In the genomic region with DNA sequence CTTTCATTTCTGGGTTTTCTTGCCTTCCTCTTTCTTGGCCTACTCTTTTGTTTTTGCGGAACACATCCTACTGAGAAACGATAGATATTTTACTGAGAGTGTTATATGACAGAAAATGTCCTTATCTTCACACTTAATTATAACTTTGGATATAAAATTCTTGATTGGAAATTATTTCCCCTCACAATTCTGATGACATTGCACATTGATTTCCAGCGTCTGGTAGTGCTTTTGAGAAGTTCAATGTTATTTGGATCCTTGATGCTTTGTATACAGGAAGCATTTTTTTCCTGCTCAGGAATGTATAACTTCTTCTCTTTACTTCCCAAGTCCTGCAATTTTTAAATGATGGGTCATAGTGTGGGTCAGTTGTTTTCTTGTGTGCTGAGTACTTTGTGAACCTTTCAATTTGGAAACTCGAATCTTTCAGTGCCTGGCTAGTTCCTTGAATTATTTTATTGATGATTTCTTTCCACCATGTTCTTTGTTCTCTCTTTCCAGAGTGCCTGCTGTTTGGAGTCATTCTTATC, we compare ENCODE assay signal across 3 cellular contexts.
TF ChIP-seq lines count a peak whose summit lies in the region.

No MANE protein-coding gene starts in this region.

TF ChIP-seq in SK-N-SH, 30 proteins besides CTCF, POLR2A, EP300 and RAD21 (continues in another document):
- TF ChIP-seq, protein P1, sequence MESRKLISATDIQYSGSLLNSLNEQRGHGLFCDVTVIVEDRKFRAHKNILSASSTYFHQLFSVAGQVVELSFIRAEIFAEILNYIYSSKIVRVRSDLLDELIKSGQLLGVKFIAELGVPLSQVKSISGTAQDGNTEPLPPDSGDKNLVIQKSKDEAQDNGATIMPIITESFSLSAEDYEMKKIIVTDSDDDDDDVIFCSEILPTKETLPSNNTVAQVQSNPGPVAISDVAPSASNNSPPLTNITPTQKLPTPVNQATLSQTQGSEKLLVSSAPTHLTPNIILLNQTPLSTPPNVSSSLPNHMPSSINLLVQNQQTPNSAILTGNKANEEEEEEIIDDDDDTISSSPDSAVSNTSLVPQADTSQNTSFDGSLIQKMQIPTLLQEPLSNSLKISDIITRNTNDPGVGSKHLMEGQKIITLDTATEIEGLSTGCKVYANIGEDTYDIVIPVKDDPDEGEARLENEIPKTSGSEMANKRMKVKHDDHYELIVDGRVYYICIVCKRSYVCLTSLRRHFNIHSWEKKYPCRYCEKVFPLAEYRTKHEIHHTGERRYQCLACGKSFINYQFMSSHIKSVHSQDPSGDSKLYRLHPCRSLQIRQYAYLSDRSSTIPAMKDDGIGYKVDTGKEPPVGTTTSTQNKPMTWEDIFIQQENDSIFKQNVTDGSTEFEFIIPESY (IDR thresholded peaks at IDR 0.05; ENCODE audit: borderline replicate concordance, low read depth): no peak
- no peak for TF ChIP-seq GATA2 (CRISPR knock-in tag; IDR thresholded peaks at IDR 0.05)
- TF ChIP-seq GABPA (IDR thresholded peaks at IDR 0.05; ENCODE audit: low read depth): no peak
- no peak for TF ChIP-seq MXI1 (IDR thresholded peaks at IDR 0.05; ENCODE audit: low read depth, low read length)
- TF ChIP-seq JUND (IDR thresholded peaks at IDR 0.05): no peak
- TF ChIP-seq, protein P2, sequence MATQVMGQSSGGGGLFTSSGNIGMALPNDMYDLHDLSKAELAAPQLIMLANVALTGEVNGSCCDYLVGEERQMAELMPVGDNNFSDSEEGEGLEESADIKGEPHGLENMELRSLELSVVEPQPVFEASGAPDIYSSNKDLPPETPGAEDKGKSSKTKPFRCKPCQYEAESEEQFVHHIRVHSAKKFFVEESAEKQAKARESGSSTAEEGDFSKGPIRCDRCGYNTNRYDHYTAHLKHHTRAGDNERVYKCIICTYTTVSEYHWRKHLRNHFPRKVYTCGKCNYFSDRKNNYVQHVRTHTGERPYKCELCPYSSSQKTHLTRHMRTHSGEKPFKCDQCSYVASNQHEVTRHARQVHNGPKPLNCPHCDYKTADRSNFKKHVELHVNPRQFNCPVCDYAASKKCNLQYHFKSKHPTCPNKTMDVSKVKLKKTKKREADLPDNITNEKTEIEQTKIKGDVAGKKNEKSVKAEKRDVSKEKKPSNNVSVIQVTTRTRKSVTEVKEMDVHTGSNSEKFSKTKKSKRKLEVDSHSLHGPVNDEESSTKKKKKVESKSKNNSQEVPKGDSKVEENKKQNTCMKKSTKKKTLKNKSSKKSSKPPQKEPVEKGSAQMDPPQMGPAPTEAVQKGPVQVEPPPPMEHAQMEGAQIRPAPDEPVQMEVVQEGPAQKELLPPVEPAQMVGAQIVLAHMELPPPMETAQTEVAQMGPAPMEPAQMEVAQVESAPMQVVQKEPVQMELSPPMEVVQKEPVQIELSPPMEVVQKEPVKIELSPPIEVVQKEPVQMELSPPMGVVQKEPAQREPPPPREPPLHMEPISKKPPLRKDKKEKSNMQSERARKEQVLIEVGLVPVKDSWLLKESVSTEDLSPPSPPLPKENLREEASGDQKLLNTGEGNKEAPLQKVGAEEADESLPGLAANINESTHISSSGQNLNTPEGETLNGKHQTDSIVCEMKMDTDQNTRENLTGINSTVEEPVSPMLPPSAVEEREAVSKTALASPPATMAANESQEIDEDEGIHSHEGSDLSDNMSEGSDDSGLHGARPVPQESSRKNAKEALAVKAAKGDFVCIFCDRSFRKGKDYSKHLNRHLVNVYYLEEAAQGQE (IDR thresholded peaks at IDR 0.05; ENCODE audit: low read depth, low read length): no peak
- no peak for TF ChIP-seq FOSL2 (IDR thresholded peaks at IDR 0.05; ENCODE audit: borderline replicate concordance, low read depth)
- no peak for TF ChIP-seq FOXJ3 (CRISPR knock-in tag; IDR thresholded peaks at IDR 0.05)
- TF ChIP-seq EZH2phosphoT487 (IDR thresholded peaks at IDR 0.05; ENCODE audit: borderline replicate concordance, low read depth): no peak
- TF ChIP-seq, protein P3, sequence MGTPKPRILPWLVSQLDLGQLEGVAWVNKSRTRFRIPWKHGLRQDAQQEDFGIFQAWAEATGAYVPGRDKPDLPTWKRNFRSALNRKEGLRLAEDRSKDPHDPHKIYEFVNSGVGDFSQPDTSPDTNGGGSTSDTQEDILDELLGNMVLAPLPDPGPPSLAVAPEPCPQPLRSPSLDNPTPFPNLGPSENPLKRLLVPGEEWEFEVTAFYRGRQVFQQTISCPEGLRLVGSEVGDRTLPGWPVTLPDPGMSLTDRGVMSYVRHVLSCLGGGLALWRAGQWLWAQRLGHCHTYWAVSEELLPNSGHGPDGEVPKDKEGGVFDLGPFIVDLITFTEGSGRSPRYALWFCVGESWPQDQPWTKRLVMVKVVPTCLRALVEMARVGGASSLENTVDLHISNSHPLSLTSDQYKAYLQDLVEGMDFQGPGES (IDR thresholded peaks at IDR 0.05; ENCODE audit: low read depth, low read length): no peak
- TF ChIP-seq RXRA (IDR thresholded peaks at IDR 0.05; ENCODE audit: borderline replicate concordance, low read depth): no peak
- no peak for TF ChIP-seq YY1 (IDR thresholded peaks at IDR 0.05; ENCODE audit: low read depth)

TF ChIP-seq in SK-N-SH treated with all-trans-retinoic acid at 6 μM for 48 hours, 23 proteins besides CTCF, POLR2A, EP300 and RAD21:
- TF ChIP-seq TSHZ2 (CRISPR knock-in tag; IDR thresholded peaks at IDR 0.05) (no peak), ARNTL (CRISPR knock-in tag; IDR thresholded peaks at IDR 0.05; ENCODE audit: borderline replicate concordance, low read depth) (no peak)
TF ChIP-seq in SK-N-SH treated with all-trans-retinoic acid at 6 μM for 48 hours: peak in this region for 0.

TF ChIP-seq in IMR-90, 13 proteins besides CTCF, POLR2A, EP300 and RAD21:
- TF ChIP-seq MXI1 (IDR thresholded peaks at IDR 0.05; ENCODE audit: borderline replicate concordance, low read depth, low read length) (no peak), MAZ (IDR thresholded peaks at IDR 0.05; ENCODE audit: borderline replicate concordance, low read depth, low read length) (no peak), MAFK (IDR thresholded peaks at IDR 0.05; ENCODE audit: low read depth, low read length) (peak; percentile 69)
